ENCODE assay signal across 8 cellular contexts in genomic region chr1:156571261-156571958, GRCh38. TPM values are rescaled to one million over a fixed set of nuclear protein-coding genes. Genes with fewer than 3 reads are reported as not detected.
DNase-seq lines count a peak whose midpoint lies in the region; ATAC-seq, FAIRE-seq and TF ChIP-seq lines count a peak whose summit lies in the region.

No MANE protein-coding gene starts in this region.

- peak overlapping the region; percentile 98 for H3K4me2 ChIP-seq in keratinocyte (ENCODE audit: control insufficient read depth, extremely low read depth, insufficient read depth, low read depth, low read length)

- dilution Hi-C loops in keratinocyte (cut with MboI; ENCODE audit: extremely low pct_ligation_motif_present, low sequenced_read_pairs): no loop called here

- H2AFZ ChIP-seq in keratinocyte (ENCODE audit: control insufficient read depth, low read length): peak overlapping the region; percentile 53

- intact Hi-C loops in CD8-positive, alpha-beta T cell (cut with DNase I, micrococcal nuclease): no loop called here

- CTCF ChIA-PET in CD8-positive, alpha-beta T cell (lab: Charles Lee): interaction anchor here (1.0 to 2.1 kb wide), 4 partner anchors 15 to 125 kb away, joined by 3 to 9 read pairs (median 6); no protein-coding TSS in a partner anchor

- H3K27ac Mint-ChIP-seq in effector memory CD8-positive, alpha-beta T cell: no peak overlapping the region
- H3K27ac Mint-ChIP-seq in CD8-positive, alpha-beta T cell: no peak overlapping the region

- H3K27me3 Mint-ChIP-seq in effector memory CD8-positive, alpha-beta T cell: peaks cover 38 to 43% of the 10 kb centered on the region in 2 donors
- peaks cover 34% of the 10 kb centered on the region for H3K27me3 Mint-ChIP-seq in CD8-positive, alpha-beta T cell (ENCODE audit: low read depth)

- H3K9me1 ChIP-seq in keratinocyte (ENCODE audit: control insufficient read depth, extremely low read depth, insufficient read depth, low read length): no peaks in the 10 kb centered on the region

- H3K9me3 Mint-ChIP-seq in effector memory CD8-positive, alpha-beta T cell: no peaks in the 10 kb centered on the region
- H3K9me3 Mint-ChIP-seq in CD8-positive, alpha-beta T cell: no peaks in the 10 kb centered on the region

- H3K9ac ChIP-seq in keratinocyte (ENCODE audit: control insufficient read depth, extremely low read depth, insufficient read depth, low read length): peak overlapping the region; percentile 84

- peak overlapping the region in 1 of 2 donors; percentile 73 for H3K4me3 Mint-ChIP-seq in effector memory CD8-positive, alpha-beta T cell
- H3K4me3 Mint-ChIP-seq in CD8-positive, alpha-beta T cell: no peak overlapping the region

- peaks cover 19% of the 10 kb centered on the region for H3K4me1 ChIP-seq in keratinocyte (ENCODE audit: control insufficient read depth, extremely low read depth, insufficient read depth, low read length)
- H3K4me1 ChIP-seq in CD8-positive, alpha-beta T cell (ENCODE audit: insufficient read depth, low read length): peaks cover 13% of the 10 kb centered on the region

- H3K79me2 ChIP-seq in keratinocyte (ENCODE audit: control insufficient read depth, insufficient read depth, low read length): peaks cover 20% of the 10 kb centered on the region

- ATAC-seq in GM21390 (IDR thresholded peaks at IDR 0.05; ENCODE audit: unreplicated experiment) (no peak), GM21367 (IDR thresholded peaks at IDR 0.05; ENCODE audit: unreplicated experiment) (no peak)
- ATAC-seq in effector memory CD8-positive, alpha-beta T cell (replicated peaks): no peak
- no peak for ATAC-seq in CD8-positive, alpha-beta T cell

- H3K27me3 ChIP-seq in keratinocyte (ENCODE audit: control insufficient read depth, extremely low read depth, insufficient read depth, low read length): no peaks in the 10 kb centered on the region
- H3K27me3 ChIP-seq in CD8-positive, alpha-beta T cell (ENCODE audit: insufficient read depth, low read length): peaks cover 17% of the 10 kb centered on the region

- H3K27ac ChIP-seq in keratinocyte (ENCODE audit: control insufficient read depth, insufficient read depth, low read length): peak overlapping the region; percentile 88
- H3K27ac ChIP-seq in CD8-positive, alpha-beta T cell (ENCODE audit: low read depth, low read length): no peak overlapping the region

- TF ChIP-seq CTCF in AG09319 (IDR thresholded peaks at IDR 0.05; ENCODE audit: low read depth, low read length) (no peak), HFF-Myc (IDR thresholded peaks at IDR 0.05; ENCODE audit: low read depth, low read length, missing control alignments) (no peak), WI38 (IDR thresholded peaks at IDR 0.05; ENCODE audit: low read depth, low read length) (no peak), keratinocyte (optimal IDR thresholded peaks at IDR 0.05 in 1 of 3, IDR thresholded peaks at IDR 0.05 in 1 of 3, conservative IDR thresholded peaks at IDR 0.05 in 1 of 3; ENCODE audit: extremely low read depth in 1 of 3, insufficient read depth in 2 of 3, low read length in 3 of 3) (no peak)
- no peak for TF ChIP-seq CTCF in CD8-positive, alpha-beta T cell (IDR thresholded peaks at IDR 0.05)

- DNase-seq in AG09319 (ENCODE audit: extremely low read depth, low read depth) (peak; percentile 83), HFF-Myc (ENCODE audit: extremely low read depth, low read depth) (peak; percentile 91), keratinocyte (ENCODE audit: low read depth, low spot score) (no peak)
- DNase-seq in effector memory CD8-positive, alpha-beta T cell: no peak
- no peak for DNase-seq in CD8-positive, alpha-beta T cell

- peaks cover 7 to 13% of the 10 kb centered on the region in 2 donors for H3K4me1 Mint-ChIP-seq in effector memory CD8-positive, alpha-beta T cell (ENCODE audit: low read depth in 2 of 2)
- peaks cover 14% of the 10 kb centered on the region for H3K4me1 Mint-ChIP-seq in CD8-positive, alpha-beta T cell (ENCODE audit: low read depth)

- FAIRE-seq in keratinocyte (lab: Jason Lieb, UNC): no peak

- H3K4me3 ChIP-seq in HFF-Myc (replicated peaks; ENCODE audit: low read depth, low read length) (peak overlapping the region; percentile 55), WI38 (ENCODE audit: low read depth, low read length) (peak overlapping the region; percentile 67), keratinocyte (ENCODE audit: control insufficient read depth in 2 of 3, extremely low read depth in 1 of 3, insufficient read depth in 2 of 3, low read depth in 1 of 3, low read length in 3 of 3) (peak overlapping the region; percentile 56 to 87 (median 74))
- H3K4me3 ChIP-seq in CD8-positive, alpha-beta T cell (ENCODE audit: low read depth, low read length): no peak overlapping the region

- H3K9me3 ChIP-seq in keratinocyte (ENCODE audit: control insufficient read depth, low read depth, low read length): no peaks in the 10 kb centered on the region
- no peaks in the 10 kb centered on the region for H3K9me3 ChIP-seq in CD8-positive, alpha-beta T cell (ENCODE audit: low read length)

- POLR2A ChIA-PET in CD8-positive, alpha-beta T cell (lab: Charles Lee): interaction anchor here (0.6 to 1.7 kb wide), 3 partner anchors 10 to 32 kb away, joined by 4 to 5 read pairs (median 5); no protein-coding TSS in a partner anchor

- no peaks in the 10 kb centered on the region for H3K36me3 Mint-ChIP-seq in effector memory CD8-positive, alpha-beta T cell (ENCODE audit: insufficient read depth)
- no peaks in the 10 kb centered on the region for H3K36me3 Mint-ChIP-seq in CD8-positive, alpha-beta T cell

- H3K36me3 ChIP-seq in keratinocyte (ENCODE audit: control insufficient read depth in 2 of 2, extremely low read depth in 1 of 2, insufficient read depth in 2 of 2, low read length in 2 of 2): peaks cover 0 to 5% of the 10 kb centered on the region in 2 experiments
- H3K36me3 ChIP-seq in CD8-positive, alpha-beta T cell (ENCODE audit: insufficient read depth, low read length): no peaks in the 10 kb centered on the region

- H4K20me1 ChIP-seq in keratinocyte (ENCODE audit: control insufficient read depth, extremely low read depth, insufficient read depth, low read length): no peaks in the 10 kb centered on the region

RNA-seq across cellular contexts. Expression of gene IQGAP3, which starts 1.0 kb away (rescaled TPM):
- 1.5 to 5.7 TPM (median 5.3 TPM) in 3 replicates for polyA plus RNA-seq in keratinocyte
- polyA plus RNA-seq in keratinocyte (2011; ENCODE audit: low read depth): 0.07 TPM
- polyA plus RNA-seq in keratinocyte (2011; cell fraction: cytosol; rRNA removed): 0.73 and 0.81 TPM in 2 replicates
- polyA plus RNA-seq in keratinocyte (2011; cell fraction: nucleus; rRNA removed): 5.6 and 6.2 TPM in 2 replicates
- 0.10 and 5.7 TPM in 2 replicates for polyA plus RNA-seq in keratinocyte (2012; ENCODE audit: low replicate concordance)
- polyA minus RNA-seq in keratinocyte: 1.8 to 21.8 TPM (median 13.0 TPM) in 3 replicates
- polyA minus RNA-seq in keratinocyte (2011; cell fraction: cytosol; rRNA and poly(A)+ RNA removed): 1.7 TPM
- 2.0 and 2.4 TPM in 2 replicates for polyA minus RNA-seq in keratinocyte (2011; cell fraction: nucleus; rRNA and poly(A)+ RNA removed)
- under 1 TPM in 1 of 2 experiments, not detected in 1; 0.05 TPM for total RNA-seq in CD8-positive, alpha-beta T cell

RNA-seq across cellular contexts. Expression of gene TTC24, which starts 8.1 kb away (rescaled TPM):
- polyA plus RNA-seq in keratinocyte: not detected in 3 replicates
- polyA plus RNA-seq in keratinocyte (2011; ENCODE audit: low read depth): not detected
- polyA plus RNA-seq in keratinocyte (2011; cell fraction: cytosol; rRNA removed): not detected in 2 replicates
- not detected in 2 replicates for polyA plus RNA-seq in keratinocyte (2011; cell fraction: nucleus; rRNA removed)
- not detected in 2 replicates for polyA plus RNA-seq in keratinocyte (2012; ENCODE audit: low replicate concordance)
- not detected in 3 replicates for polyA minus RNA-seq in keratinocyte
- polyA minus RNA-seq in keratinocyte (2011; cell fraction: cytosol; rRNA and poly(A)+ RNA removed): not detected
- not detected in 2 replicates for polyA minus RNA-seq in keratinocyte (2011; cell fraction: nucleus; rRNA and poly(A)+ RNA removed)
- 10 to 100 TPM; 21.3 to 21.5 TPM for total RNA-seq in CD8-positive, alpha-beta T cell

RNA-seq across cellular contexts. Expression of gene NAXE, which starts 20.2 kb away (rescaled TPM):
- polyA plus RNA-seq in keratinocyte: 74.7 to 93.4 TPM (median 81.3 TPM) in 3 replicates
- polyA plus RNA-seq in keratinocyte (2011; ENCODE audit: low read depth): 12.0 TPM
- 110 and 130 TPM in 2 replicates for polyA plus RNA-seq in keratinocyte (2011; cell fraction: cytosol; rRNA removed)
- 51.8 and 72.4 TPM in 2 replicates for polyA plus RNA-seq in keratinocyte (2011; cell fraction: nucleus; rRNA removed)
- polyA plus RNA-seq in keratinocyte (2012; ENCODE audit: low replicate concordance): 92.1 and 108 TPM in 2 replicates
- 68.2 to 115 TPM (median 76.5 TPM) in 3 replicates for polyA minus RNA-seq in keratinocyte
- 75.4 TPM for polyA minus RNA-seq in keratinocyte (2011; cell fraction: cytosol; rRNA and poly(A)+ RNA removed)
- 17.5 and 19.5 TPM in 2 replicates for polyA minus RNA-seq in keratinocyte (2011; cell fraction: nucleus; rRNA and poly(A)+ RNA removed)
- 10 to 100 TPM; 18.4 TPM for total RNA-seq in CD8-positive, alpha-beta T cell

RNA-seq across cellular contexts. Expression of gene GPATCH4, which starts 29.9 kb away (rescaled TPM):
- 31.8 to 48.9 TPM (median 43.5 TPM) in 3 replicates for polyA plus RNA-seq in keratinocyte
- polyA plus RNA-seq in keratinocyte (2011; ENCODE audit: low read depth): 21.5 TPM
- polyA plus RNA-seq in keratinocyte (2011; cell fraction: cytosol; rRNA removed): 32.0 and 41.4 TPM in 2 replicates
- 43.6 and 52.9 TPM in 2 replicates for polyA plus RNA-seq in keratinocyte (2011; cell fraction: nucleus; rRNA removed)
- 27.0 and 53.5 TPM in 2 replicates for polyA plus RNA-seq in keratinocyte (2012; ENCODE audit: low replicate concordance)
- 30.0 to 49.1 TPM (median 34.6 TPM) in 3 replicates for polyA minus RNA-seq in keratinocyte
- 23.0 TPM for polyA minus RNA-seq in keratinocyte (2011; cell fraction: cytosol; rRNA and poly(A)+ RNA removed)
- polyA minus RNA-seq in keratinocyte (2011; cell fraction: nucleus; rRNA and poly(A)+ RNA removed): 16.1 and 17.0 TPM in 2 replicates
- total RNA-seq in CD8-positive, alpha-beta T cell: 10 to 100 TPM; 46.4 to 46.7 TPM

RNA-seq across cellular contexts. Expression of gene HAPLN2, which starts 47.8 kb away (rescaled TPM):
- not detected in 3 replicates for polyA plus RNA-seq in keratinocyte
- not detected for polyA plus RNA-seq in keratinocyte (2011; ENCODE audit: low read depth)
- not detected in 2 replicates for polyA plus RNA-seq in keratinocyte (2011; cell fraction: cytosol; rRNA removed)
- 0.22 TPM in 1 of 2 replicates, not detected in the other for polyA plus RNA-seq in keratinocyte (2011; cell fraction: nucleus; rRNA removed)
- not detected in 2 replicates for polyA plus RNA-seq in keratinocyte (2012; ENCODE audit: low replicate concordance)
- not detected in 3 replicates for polyA minus RNA-seq in keratinocyte
- not detected for polyA minus RNA-seq in keratinocyte (2011; cell fraction: cytosol; rRNA and poly(A)+ RNA removed)
- polyA minus RNA-seq in keratinocyte (2011; cell fraction: nucleus; rRNA and poly(A)+ RNA removed): not detected in 2 replicates
- under 1 TPM; 0.24 to 0.39 TPM for total RNA-seq in CD8-positive, alpha-beta T cell

Comparison
In these comparisons a context has a peak if more than half of its experiments do, and no peak if none do; other contexts are left out.
1. DNase-seq: peak in AG09319 (single experiment) and HFF-Myc (single experiment); none in keratinocyte (single experiment), effector memory CD8-positive, alpha-beta T cell (0 of 3) and CD8-positive, alpha-beta T cell (0 of 7).